Comparison of ENCODE assay signal across 23 cellular contexts in the genomic region with DNA sequence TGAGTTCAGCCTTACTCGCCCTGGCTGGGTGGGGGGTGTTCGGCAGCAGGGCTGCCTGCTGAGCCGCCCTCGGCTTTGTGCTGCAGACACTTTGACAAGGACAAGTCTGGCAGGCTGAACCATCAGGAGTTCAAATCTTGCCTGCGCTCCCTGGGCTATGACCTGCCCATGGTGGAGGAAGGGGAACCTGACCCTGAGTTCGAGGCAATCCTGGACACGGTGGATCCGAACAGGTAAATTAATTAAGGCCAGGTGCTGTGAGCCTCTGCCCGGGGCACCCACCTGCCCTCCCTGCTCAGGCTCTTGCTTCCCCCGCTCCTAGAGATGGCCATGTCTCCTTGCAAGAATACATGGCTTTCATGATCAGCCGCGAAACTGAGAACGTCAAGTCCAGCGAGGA.
"Had no signal": no experiment of that assay in that cellular context is flagged by ENCODE, and none has a peak within 500 bp of the region (broad histone marks: within the 10 kb centered on the region; RNA-seq: fewer than 3 reads in every experiment).

No MANE protein-coding gene starts in this region.

- H3K4me3 Mint-ChIP-seq: activated naive CD4-positive, alpha-beta T cell treated with anti-CD3 and anti-CD28 coated beads for 36 hours; activated naive CD8-positive, alpha-beta T cell treated with anti-CD3 and anti-CD28 coated beads, Interleukin-2, amount 10 ng/mL, durations not matched to agents 7 days and 5 days; activated T-cell treated with anti-CD3 and anti-CD28 coated beads, Interleukin-2, amount 50 U/mL, for 72 hours; nephron; WTC11 had no signal

- H3K9me3 ChIP-seq: left lung, sigmoid colon, thoracic aorta, upper lobe of left lung had no signal

- H3K27ac Mint-ChIP-seq: activated naive CD4-positive, alpha-beta T cell treated with anti-CD3 and anti-CD28 coated beads for 36 hours; activated naive CD8-positive, alpha-beta T cell treated with anti-CD3 and anti-CD28 coated beads, Interleukin-2, amount 10 ng/mL, durations not matched to agents 7 days and 5 days; activated T-cell treated with anti-CD3 and anti-CD28 coated beads, Interleukin-2, amount 50 U/mL, for 72 hours had no signal

- H3K4me3 ChIP-seq: left lung, sigmoid colon, smooth muscle cell, thoracic aorta, upper lobe of left lung had no signal

- H3K27me3 Mint-ChIP-seq: activated naive CD8-positive, alpha-beta T cell treated with anti-CD3 and anti-CD28 coated beads, Interleukin-2, amount 10 ng/mL, durations not matched to agents 7 days and 5 days had no signal

- ATAC-seq: activated T-cell treated with anti-CD3 and anti-CD28 coated beads, Interleukin-2, amount 50 U/mL, for 72 hours; left lung; WTC11 had no signal

- DNase-seq: activated CD4-positive, alpha-beta T cell treated with anti-CD3 and anti-CD28 coated beads, Interleukin-2, amount 50 U/mL, for 4 hours; activated CD8-positive, alpha-beta memory T cell treated with anti-CD3 and anti-CD28 coated beads, Interleukin-2, amount 50 U/mL, for 48 hours; activated effector memory CD4-positive, alpha-beta T cell treated with Interleukin-2 at 50 U/mL for 16 hours; activated naive CD4-positive, alpha-beta T cell treated with anti-CD3 and anti-CD28 coated beads for 36 hours; activated naive CD8-positive, alpha-beta T cell treated with anti-CD3 and anti-CD28 coated beads, Interleukin-2, amount 10 ng/mL, durations not matched to agents 7 days and 5 days; activated T-cell treated with anti-CD3 and anti-CD28 coated beads, Interleukin-2, amount 50 U/mL, for 72 hours; amniotic stem cell; cerebellar nuclear complex; erythroblast; foreskin fibroblast; midbrain; occipital lobe; sigmoid colon; stimulated activated CD4-positive, alpha-beta T cell treated with anti-CD3 and anti-CD28 coated beads, Interleukin-4, amount 100 ng/mL, for 1 hour; stimulated activated naive CD4-positive, alpha-beta T cell treated with Interleukin-2 at 50 U/mL for 16 hours; T-helper 9 cell had no signal

- H3K4me2 ChIP-seq: smooth muscle cell had no signal

- H3K27ac ChIP-seq: left lung, sigmoid colon, thoracic aorta, upper lobe of left lung had no signal

- H3K4me1 Mint-ChIP-seq: activated naive CD8-positive, alpha-beta T cell treated with anti-CD3 and anti-CD28 coated beads, Interleukin-2, amount 10 ng/mL, durations not matched to agents 7 days and 5 days; nephron had no signal

- FAIRE-seq: bronchial epithelial cell had no signal

- H3K9me3 Mint-ChIP-seq: activated naive CD4-positive, alpha-beta T cell treated with anti-CD3 and anti-CD28 coated beads for 36 hours; activated naive CD8-positive, alpha-beta T cell treated with anti-CD3 and anti-CD28 coated beads, Interleukin-2, amount 10 ng/mL, durations not matched to agents 7 days and 5 days; activated T-cell treated with anti-CD3 and anti-CD28 coated beads, Interleukin-2, amount 50 U/mL, for 72 hours; nephron; WTC11 had no signal

- H3K27me3 ChIP-seq: left lung, sigmoid colon, upper lobe of left lung had no signal
